19 cellular contexts compared by ENCODE assay signal in genomic region chr3:101077361-101078011, GRCh38.
DNase-seq lines count a peak whose midpoint lies in the region; ATAC-seq and TF ChIP-seq lines count a peak whose summit lies in the region.
"Had no signal": no experiment of that assay in that cellular context is flagged by ENCODE, and none has a peak within 500 bp of the region (broad histone marks: within the 10 kb centered on the region; RNA-seq: fewer than 3 reads in every experiment).

No MANE protein-coding gene starts in this region.

- intact Hi-C loops in A673 (cut with micrococcal nuclease; ENCODE audit: unreplicated experiment): no loop called here

- H3K27me3 ChIP-seq in A673 (replicated peaks; ENCODE audit: insufficient read depth, low read depth, low read length, poor library complexity): no peaks in the 10 kb centered on the region
- H3K27me3 ChIP-seq: ovary had no signal

- no TSS peak for BruUV-seq in A673 (replicated peaks; lab: Mats Ljungman, UMichigan)

- no peak overlapping the region for H3K4me3 ChIP-seq in choroid plexus epithelial cell (ENCODE audit: low read depth, low read length)
- no peak overlapping the region for H3K4me3 ChIP-seq in A673 (ENCODE audit: low read depth, low read length, poor library complexity, severe bottlenecking)
- H3K4me3 ChIP-seq: ovary had no signal

- ATAC-seq in left lobe of liver: peak; percentile 22
- ATAC-seq in HG02970 (IDR thresholded peaks at IDR 0.05; ENCODE audit: low FRiP score, unreplicated experiment): no peak
- ATAC-seq: CD8-positive, alpha-beta T cell; Panc1; stimulated activated naive CD8-positive, alpha-beta T cell treated with anti-CD3 and anti-CD28 coated beads, Interleukin-15, Interleukin-2, amounts not matched to agents 100 U/mL and 50 U/mL, for 24 hours had no signal

- POLR2A ChIA-PET in A673 (lab: Charles Lee; ENCODE audit: low non-redundant PET): no interaction called here

- H3K4me1 ChIP-seq in A673 (ENCODE audit: insufficient read depth, low read length, poor library complexity, severe bottlenecking): no peaks in the 10 kb centered on the region

- CTCF ChIA-PET in A673 (lab: Charles Lee): no interaction called here

- no peak overlapping the region for H3K27ac ChIP-seq in A673 (ENCODE audit: low read depth, low read length, poor library complexity, severe bottlenecking)
- H3K27ac ChIP-seq: ovary had no signal

- DNase-seq in A172 (ENCODE audit: low spot score) (peak; percentile 21), NCI-H226 (peak; percentile 57), choroid plexus epithelial cell (ENCODE audit: low read depth) (peak; percentile 79), left lobe of liver (ENCODE audit: low spot score) (no peak), NCI-H446 (lab: John Stamatoyannopoulos, UW) (no peak), A673 (ENCODE audit: low spot score) (no peak)
- no peak for DNase-seq in activated naive CD4-positive, alpha-beta T cell (lab: John Stamatoyannopoulos, UW)
- DNase-seq: activated B cell treated with CpG ODN at 0.5 μM for 24 hours; activated effector memory CD4-positive, alpha-beta T cell treated with anti-CD3 and anti-CD28 coated beads, Interleukin-2, amount 50 U/mL, for 16 hours; CD8-positive, alpha-beta T cell; effector memory CD4-positive, alpha-beta T cell; H9; MV-4-11; NCI-H2029 treated with DMSO at 0.1 percent for 48 hours; ovary; stimulated activated CD4-positive, alpha-beta T cell treated with anti-CD3 and anti-CD28 coated beads, Interleukin-12 subunit alpha, Interleukin-12 subunit beta, amount 100 ng/mL, for 4 hours; stimulated activated naive CD8-positive, alpha-beta T cell treated with anti-CD3 and anti-CD28 coated beads, Interleukin-15, Interleukin-2, amounts not matched to agents 100 U/mL and 50 U/mL, for 24 hours had no signal

- TF ChIP-seq CTCF in choroid plexus epithelial cell (conservative IDR thresholded peaks at IDR 0.05; ENCODE audit: low read depth, low read length) (no peak), A673 (conservative IDR thresholded peaks at IDR 0.05; ENCODE audit: low read depth, low read length) (no peak)

- H3K9me3 ChIP-seq in A673 (ENCODE audit: low read depth, low read length, poor library complexity, severe bottlenecking): no peaks in the 10 kb centered on the region
- H3K9me3 ChIP-seq: ovary had no signal

- no peaks in the 10 kb centered on the region for H3K36me3 ChIP-seq in A673 (ENCODE audit: insufficient read depth, low read length, poor library complexity, severe bottlenecking)
- H3K36me3 ChIP-seq: ovary had no signal

Comparison
In these comparisons a context has a peak if more than half of its experiments do, and no peak if none do; other contexts are left out.
1. DNase-seq: peak in A172 (single experiment), NCI-H226 (single experiment) and choroid plexus epithelial cell (single experiment); none in left lobe of liver (single experiment), NCI-H446 (0 of 2), A673 (single experiment) and activated naive CD4-positive, alpha-beta T cell (0 of 4).